In genomic region chr2:190359896-190360376, GRCh38 we compare ENCODE assay signal across 7 cellular contexts. TPM values are rescaled to one million over a fixed set of nuclear protein-coding genes. Genes with fewer than 3 reads are reported as not detected.
DNase-seq lines count a peak whose midpoint lies in the region; ATAC-seq and TF ChIP-seq lines count a peak whose summit lies in the region.

No MANE protein-coding gene starts in this region.

- intact Hi-C loops in body of pancreas (cut with DNase I) = no loop called here

- H3K4me1 ChIP-seq in SJCRH30 (peaks cover 44% of the 10 kb centered on the region), body of pancreas (peaks cover 36% of the 10 kb centered on the region)

- H3K27ac ChIP-seq in SJCRH30 (peak overlapping the region; percentile 27), body of pancreas (peak overlapping the region; percentile 17 to 78 (median 66))

- 6 to 8% methylated on average over 6 of the region's 6 CpGs for WGBS in body of pancreas, 2 donors

- H3K9me3 ChIP-seq in SJCRH30 (replicated peaks) (no peaks in the 10 kb centered on the region), body of pancreas (no peaks in the 10 kb centered on the region)

- ATAC-seq in GM18909 (IDR thresholded peaks at IDR 0.05; ENCODE audit: poor library complexity, unreplicated experiment) (peak; percentile 95), HG03045 (IDR thresholded peaks at IDR 0.05; ENCODE audit: unreplicated experiment) (peak; percentile 92), body of pancreas (peak; percentile 88)

- TF ChIP-seq CTCF in body of pancreas (IDR thresholded peaks at IDR 0.05) = no peak

- peaks cover 9% of the 10 kb centered on the region for H3K36me3 ChIP-seq in SJCRH30
- no peaks in the 10 kb centered on the region for H3K36me3 ChIP-seq in body of pancreas (replicated peaks in 1 of 2; ENCODE audit: insufficient read depth in 1 of 2, low read depth in 2 of 2)

- H3K27me3 ChIP-seq in SJCRH30 (no peaks in the 10 kb centered on the region), body of pancreas (no peaks in the 10 kb centered on the region)

- H3K4me3 ChIP-seq in SJCRH30 (peak overlapping the region; percentile 40), body of pancreas (no peak overlapping the region)

- DNase-seq in SJCRH30 (peak; percentile 97 to 99), body of pancreas (peak; percentile 63 to 77 (median 70)), kidney glomerular epithelial cell (lab: John Stamatoyannopoulos, UW) (peak; percentile 18), DMS153 treated with DMSO at 0.1 percent for 48 hours (lab: John Stamatoyannopoulos, UW; ENCODE audit: unreplicated experiment) (no peak)
- peak; percentile 39 for DNase-seq in stimulated activated CD4-positive, alpha-beta T cell treated with anti-CD3 and anti-CD28 coated beads, Interleukin-15, amount 100 ng/mL, for 24 hours

- TF ChIP-seq POLR2A in body of pancreas (IDR thresholded peaks at IDR 0.05) = no peak

RNA-seq across cellular contexts. Expression of gene INPP1, which starts 16.5 kb away (rescaled TPM):
- 27.2 and 35.0 TPM in 2 replicates for total RNA-seq in SJCRH30 (2014; rRNA removed; shearing (Covaris generic))
- total RNA-seq in body of pancreas = 10 to 100 TPM; 17.6 to 19.8 TPM

RNA-seq across cellular contexts. Expression of gene HIBCH, which starts 40.3 kb away (rescaled TPM):
- 58.7 and 70.9 TPM in 2 replicates for total RNA-seq in SJCRH30 (2014; rRNA removed; shearing (Covaris generic))
- total RNA-seq in body of pancreas = 10 to 100 TPM; 19.4 to 21.3 TPM

RNA-seq across cellular contexts. Expression of gene MFSD6, which starts 48.2 kb away (rescaled TPM):
- 14.4 TPM in 2 replicates for total RNA-seq in SJCRH30 (2014; rRNA removed; shearing (Covaris generic))
- 10 to 100 TPM; 38.7 to 46.8 TPM for total RNA-seq in body of pancreas
